In genomic region chr2:239266779-239267410, GRCh38 we compare ENCODE assay signal across 8 cellular contexts.
DNase-seq lines count a peak whose midpoint lies in the region; ATAC-seq, FAIRE-seq and TF ChIP-seq lines count a peak whose summit lies in the region.

No MANE protein-coding gene starts in this region.

- peaks cover 0 to 29% (median 0%) of the 10 kb centered on the region in 5 donors for H3K36me3 Mint-ChIP-seq in naive thymus-derived CD4-positive, alpha-beta T cell

- TF ChIP-seq POLR2A in GM12878 (IDR thresholded peaks at IDR 0.05; ENCODE audit: low read depth, low read length) = no peak; the same call in 1 of the 2 replicates

- no peaks in the 10 kb centered on the region for H3K79me2 ChIP-seq in GM12878 (ENCODE audit: control insufficient read depth, insufficient read depth, low read length)

- no peak for TF ChIP-seq RAD21 in GM12878 (IDR thresholded peaks at IDR 0.05; ENCODE audit: insufficient read depth, low read depth, low read length)

- peak overlapping the region; percentile 91 for H3K4me2 ChIP-seq in GM12878 (ENCODE audit: control insufficient read depth, insufficient read depth)

- TF ChIP-seq CTCF in GM12878 (IDR thresholded peaks at IDR 0.05 in 2 of 3, conservative IDR thresholded peaks at IDR 0.05 in 1 of 3; ENCODE audit: control insufficient read depth in 2 of 3, extremely low read depth in 1 of 3, insufficient read depth in 1 of 3, low read depth in 3 of 3, low read length in 3 of 3) (no peak), omental fat pad (IDR thresholded peaks at IDR 0.05) (no peak)

- peak overlapping the region; percentile 19 for H2AFZ ChIP-seq in GM12878 (ENCODE audit: control insufficient read depth, low read depth, low read length)

- peaks cover 53 to 98% (median 84%) of the 10 kb centered on the region in 7 donors for H3K4me1 Mint-ChIP-seq in naive thymus-derived CD4-positive, alpha-beta T cell

- peaks cover 0 to 4% (median 0%) of the 10 kb centered on the region in 5 donors for H3K27me3 Mint-ChIP-seq in naive thymus-derived CD4-positive, alpha-beta T cell

- intact Hi-C loops in GM12878 (cut with micrococcal nuclease; ENCODE audit: unreplicated experiment) (loop anchor here (5.0 kb wide), 2 partner anchors 115 to 135 kb away; partner anchors contain the start of gene HDAC4), sciatic nerve (cut with DNase I) (no loop called here)
- intact Hi-C loops in naive thymus-derived CD4-positive, alpha-beta T cell (cut with micrococcal nuclease) = loop anchor here (1.0 to 10.0 kb wide), 16 partner anchors 8 to 1298 kb away; partner anchors contain the start of genes COPS9 (in 1 of the 2), DUSP28 (in 1 of the 2), NDUFA10 (in 1 of the 2) and RNPEPL1 (in 1 of the 2)

- peaks cover 44% of the 10 kb centered on the region for H3K4me1 ChIP-seq in GM12878 (ENCODE audit: control insufficient read depth, insufficient read depth, low read length)
- H3K4me1 ChIP-seq in naive thymus-derived CD4-positive, alpha-beta T cell (ENCODE audit: control insufficient read depth in 2 of 2, insufficient read depth in 2 of 2, low read length in 2 of 2) = peaks cover 57 to 78% of the 10 kb centered on the region in 2 donors

- peaks cover 0 to 2% (median 0%) of the 10 kb centered on the region in 11 donors for H3K9me3 Mint-ChIP-seq in naive thymus-derived CD4-positive, alpha-beta T cell

- peak overlapping the region; percentile 90 to 99 (median 95) for H3K4me3 Mint-ChIP-seq in naive thymus-derived CD4-positive, alpha-beta T cell

- no peaks in the 10 kb centered on the region for H3K36me3 ChIP-seq in GM12878 (ENCODE audit: control insufficient read depth in 2 of 2, insufficient read depth in 2 of 2, low read length in 1 of 2)
- no peaks in the 10 kb centered on the region for H3K36me3 ChIP-seq in naive thymus-derived CD4-positive, alpha-beta T cell (ENCODE audit: control insufficient read depth in 2 of 3, insufficient read depth in 3 of 3, low read length in 3 of 3)

- BruUV-seq in GM12878 (replicated peaks; lab: Mats Ljungman, UMichigan) = TSS peak; percentile 82

- ATAC-seq in GM18498 (IDR thresholded peaks at IDR 0.05; ENCODE audit: unreplicated experiment) (peak; percentile 20), HG03066 (IDR thresholded peaks at IDR 0.05; ENCODE audit: low read depth, unreplicated experiment) (peak; percentile 11), GM12878 (peak; percentile 32), omental fat pad (ENCODE audit: low FRiP score) (no peak), sciatic nerve (no peak), HG03039 (IDR thresholded peaks at IDR 0.05; ENCODE audit: unreplicated experiment) (no peak)
- peak; percentile 10 for ATAC-seq in naive thymus-derived CD4-positive, alpha-beta T cell

- no peaks in the 10 kb centered on the region; the same call in 2 of the 3 replicates for H3K9me3 ChIP-seq in GM12878 (replicated peaks; ENCODE audit: control insufficient read depth, insufficient read depth, low read length)
- H3K9me3 ChIP-seq in naive thymus-derived CD4-positive, alpha-beta T cell (ENCODE audit: control insufficient read depth in 2 of 3, low read length in 3 of 3) = no peaks in the 10 kb centered on the region

- peak overlapping the region; percentile 45; the same call in 1 of the 2 replicates for H3K4me3 ChIP-seq in GM12878
- peak overlapping the region; percentile 85 for H3K4me3 ChIP-seq in naive thymus-derived CD4-positive, alpha-beta T cell (ENCODE audit: low read length)

- TF ChIP-seq EP300 in GM12878 (IDR thresholded peaks at IDR 0.05; ENCODE audit: borderline replicate concordance in 1 of 2, control insufficient read depth in 1 of 2, low read depth in 2 of 2, low read length in 2 of 2) = no peak

- FAIRE-seq in GM12878 (lab: Jason Lieb, UNC) = no peak

- no peaks in the 10 kb centered on the region for H3K27me3 ChIP-seq in GM12878 (replicated peaks in 1 of 2; ENCODE audit: control insufficient read depth in 2 of 2, insufficient read depth in 2 of 2, low read length in 1 of 2)
- no peaks in the 10 kb centered on the region for H3K27me3 ChIP-seq in naive thymus-derived CD4-positive, alpha-beta T cell (ENCODE audit: control insufficient read depth in 2 of 2, insufficient read depth in 2 of 2, low read length in 2 of 2)

- RAD21 ChIA-PET in GM12878 (lab: Charles Lee; ENCODE audit: unreplicated experiment) = interaction anchor here (0.7 to 2.5 kb wide), 15 partner anchors 7 to 723 kb away, joined by 3 to 9 read pairs (median 4); partner anchors contain the start of gene HDAC4

- 0 out of 2 replicates have a peak overlapping the region, but pooled peaks have one; percentile 22 for H3K9ac ChIP-seq in GM12878 (ENCODE audit: control insufficient read depth, insufficient read depth, low read length)

- CTCF ChIA-PET in GM12878 (lab: Yijun Ruan, JAX) = interaction anchor here (0.9 to 2.7 kb wide), 11 partner anchors 9 to 684 kb away, joined by 3 to 10 read pairs (median 5); no protein-coding TSS in a partner anchor
- CTCF ChIA-PET in naive thymus-derived CD4-positive, alpha-beta T cell (lab: Charles Lee) = interaction anchor here (0.6 to 10.0 kb wide), 28 partner anchors 8 to 840 kb away, joined by 3 to 100 read pairs (median 5); partner anchors contain the start of gene HDAC4

- no peak overlapping the region for H3K27ac ChIP-seq in GM12878 (ENCODE audit: control insufficient read depth, insufficient read depth)
- peak overlapping the region; percentile 74 for H3K27ac ChIP-seq in naive thymus-derived CD4-positive, alpha-beta T cell (ENCODE audit: low read depth, low read length)

- SMC1A ChIA-PET in GM12878 (lab: Charles Lee; ENCODE audit: uncharacterized antibody, unreplicated experiment) = interaction anchor here (0.7 to 2.6 kb wide), 11 partner anchors 12 to 131 kb away, joined by 3 to 16 read pairs (median 5); no protein-coding TSS in a partner anchor

- POLR2A ChIA-PET in GM12878 (lab: Charles Lee) = interaction anchor here (1.0 kb wide), 1 partner anchor 14 kb away, joined by 3 read pairs; no protein-coding TSS in a partner anchor
- POLR2A ChIA-PET in naive thymus-derived CD4-positive, alpha-beta T cell (lab: Charles Lee) = interaction anchor here (0.8 to 22.2 kb wide), 19 partner anchors 9 to 135 kb away, joined by 3 to 362 read pairs (median 5); partner anchors contain the start of gene HDAC4

- peaks cover 10% of the 10 kb centered on the region for H4K20me1 ChIP-seq in GM12878 (ENCODE audit: control insufficient read depth, insufficient read depth)

- no peak for DNase-seq in GM12878 (ENCODE audit: low read depth, low spot score)
- DNase-seq in naive thymus-derived CD4-positive, alpha-beta T cell = peak in 2 of 9 donors; percentile 32 to 50
- no peak for DNase-seq in omental fat pad (ENCODE audit: low spot score)
- no peak for DNase-seq in sciatic nerve (ENCODE audit: low spot score)
- no peak for DNase-seq in globus pallidus (ENCODE audit: low spot score)

- peak overlapping the region; percentile 88 to 99 (median 98) for H3K27ac Mint-ChIP-seq in naive thymus-derived CD4-positive, alpha-beta T cell

- in situ Hi-C loops in GM12878 (cut with MboI) = no loop called here

- WGBS in GM12878 (ENCODE audit: insufficient coverage, insufficient replicate concordance, low lambda C conversion rate, missing lambda C conversion rate) = 19% methylated on average over 16 of the region's 16 CpGs

TF ChIP-seq in GM12878, 131 proteins besides CTCF, POLR2A, EP300 and RAD21:
- TF ChIP-seq NR2F1 (conservative IDR thresholded peaks at IDR 0.05) (0 out of 2 replicates have a peak, but pooled peaks have one; percentile 14), MEF2B (IDR thresholded peaks at IDR 0.05; ENCODE audit: partially characterized antibody, poor library complexity, severe bottlenecking) (peak; percentile 47), MEF2A (IDR thresholded peaks at IDR 0.05; ENCODE audit: insufficient read depth, low read depth, low read length) (no peak), HDGF (IDR thresholded peaks at IDR 0.05) (0 out of 2 replicates have a peak, but pooled peaks have one; percentile 10), NFXL1 (IDR thresholded peaks at IDR 0.05; ENCODE audit: borderline replicate concordance) (no peak), TCF12 (IDR thresholded peaks at IDR 0.05; ENCODE audit: low read depth, low read length) (peak; percentile 53; the same call in 1 of the 2 replicates), TARDBP (IDR thresholded peaks at IDR 0.05; ENCODE audit: borderline replicate concordance) (no peak)

Comparison
In these comparisons a context has a peak if more than half of its experiments do, and no peak if none do; other contexts are left out.
1. ATAC-seq: peak in GM18498 (single experiment), HG03066 (single experiment), GM12878 (single experiment) and naive thymus-derived CD4-positive, alpha-beta T cell (single experiment); none in omental fat pad (single experiment), sciatic nerve (single experiment) and HG03039 (single experiment).